ENCODE assay signal across 1 cellular context in genomic region chr3:184514151-184514490, GRCh38.
TF ChIP-seq lines count a peak whose summit lies in the region.

No MANE protein-coding gene starts in this region.

TF ChIP-seq in IMR-90, 13 proteins besides CTCF, POLR2A, EP300 and RAD21 (continued from another document):
- TF ChIP-seq USF2 (IDR thresholded peaks at IDR 0.05; ENCODE audit: low read depth, low read length) (no peak), BHLHE40 (IDR thresholded peaks at IDR 0.05; ENCODE audit: low read depth, low read length) (no peak), SMC3 (IDR thresholded peaks at IDR 0.05; ENCODE audit: low read depth, low read length) (no peak)
